In the genomic region with DNA sequence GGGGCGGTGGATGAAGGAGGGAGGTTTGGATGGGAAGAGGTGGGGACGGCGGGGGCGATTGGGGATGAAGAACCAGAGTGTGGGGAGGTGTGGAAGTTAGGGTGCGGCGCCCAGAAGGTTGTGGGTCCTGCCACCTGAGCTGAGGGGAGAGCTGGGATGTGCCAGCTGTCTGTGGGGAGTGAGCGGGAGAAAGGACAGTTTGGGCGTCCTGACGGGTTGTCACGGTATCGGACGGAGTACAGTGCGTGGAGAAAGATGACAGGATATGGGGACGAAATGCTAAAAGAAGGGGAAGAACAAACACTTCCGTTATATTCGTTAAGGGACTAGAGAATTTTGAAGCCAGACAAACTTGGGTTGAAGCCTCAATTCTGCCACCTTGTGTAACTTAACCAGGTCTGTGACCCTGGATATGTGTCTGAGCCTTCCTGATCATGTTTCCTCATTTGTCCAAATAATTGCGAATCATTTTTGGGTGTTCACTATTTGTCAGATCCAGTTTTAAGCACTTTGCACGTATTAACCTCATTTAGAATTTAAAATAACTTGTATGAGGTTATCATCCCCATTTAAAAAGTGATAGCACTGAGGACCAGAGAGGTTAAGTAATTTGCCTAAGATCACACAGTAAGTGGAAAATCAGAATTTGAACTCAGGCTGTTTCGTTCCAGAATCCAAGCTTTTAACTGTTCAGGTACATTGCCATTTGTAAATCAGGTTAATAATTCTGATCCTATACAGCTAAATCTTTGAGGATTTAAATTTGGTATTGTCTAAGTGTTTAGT, we compare ENCODE assay signal across 8 cellular contexts. TPM values are rescaled to one million over a fixed set of nuclear protein-coding genes. Genes with fewer than 3 reads are reported as not detected.
A peak's percentile ranks its signal among the peaks of the same experiment; 100 is the strongest.
DNase-seq lines count a peak whose midpoint lies in the region; ATAC-seq and TF ChIP-seq lines count a peak whose summit lies in the region.

No MANE protein-coding gene starts in this region.

- H3K9me3 Mint-ChIP-seq in memory B cell = no peaks in the 10 kb centered on the region

- H3K4me3 Mint-ChIP-seq in memory B cell = peak overlapping the region; percentile 98

- H3K9ac ChIP-seq in mammary epithelial cell (ENCODE audit: insufficient read depth, low read length) = peak overlapping the region; percentile 75

- intact Hi-C loops in mammary epithelial cell (cut with micrococcal nuclease) = loop anchor here (1.0 to 10.0 kb wide), 4 partner anchors 46 to 319 kb away; partner anchors contain the start of gene PHF19

- in situ Hi-C loops in mammary epithelial cell (cut with MboI; ENCODE audit: low sequenced_read_pairs in 2 of 2) = no loop called here

- peak overlapping the region; percentile 92 for H2AFZ ChIP-seq in mammary epithelial cell (ENCODE audit: low read depth, low read length)

- ATAC-seq in HG02610 (IDR thresholded peaks at IDR 0.05; ENCODE audit: unreplicated experiment) = peak; percentile 5
- peak; percentile 42 for ATAC-seq in memory B cell (ENCODE audit: low read depth)

- H3K27ac Mint-ChIP-seq in memory B cell = peak overlapping the region; percentile 94

- peak; percentile 55 for DNase-seq in activated T-cell treated with anti-CD3 and anti-CD28 coated beads, Interleukin-2, amount 50 U/mL, for 1 hour
- DNase-seq in activated T-cell treated with anti-CD3 and anti-CD28 coated beads, Interleukin-2, amount 50 U/mL, for 48 hours = no peak
- DNase-seq in NOMO-1 treated with dmso at 0.1 percent for 144 hours (lab: John Stamatoyannopoulos, UW; ENCODE audit: unreplicated experiment) (peak; percentile 45), mammary epithelial cell (no peak), memory B cell (ENCODE audit: low spot score in 2 of 2) (peak in 1 of 2 donors; percentile 43), HEK293T (ENCODE audit: extremely low spot score) (no peak)

- 4% methylated on average over 11 of the region's 19 CpGs for WGBS in mammary epithelial cell (ENCODE audit: low coverage, missing lambda C conversion rate)
- WGBS in urinary bladder = 5% methylated on average over 19 of the region's 19 CpGs

- H3K27me3 Mint-ChIP-seq in memory B cell = no peaks in the 10 kb centered on the region

- H3K4me1 Mint-ChIP-seq in memory B cell = peaks cover 26% of the 10 kb centered on the region

- H3K27me3 ChIP-seq in mammary epithelial cell (ENCODE audit: insufficient read depth, low read length) = no peaks in the 10 kb centered on the region

- CTCF ChIA-PET in mammary epithelial cell (lab: Charles Lee; ENCODE audit: low non-redundant PET) (no interaction called here), HEK293T (lab: Yijun Ruan, JAX) (interaction anchor here (0.7 kb wide), 1 partner anchor 127 kb away, joined by 3 read pairs; no protein-coding TSS in a partner anchor)

- H3K4me3 ChIP-seq in mammary epithelial cell (replicated peaks in 1 of 3; ENCODE audit: insufficient read depth in 1 of 3, low read depth in 2 of 3, low read length in 3 of 3) (peak overlapping the region; percentile 57 to 92 (median 69)), urinary bladder (ENCODE audit: low read depth, low read length) (peak overlapping the region; percentile 74)

- H3K4me1 ChIP-seq in mammary epithelial cell (ENCODE audit: insufficient read depth, low read length) (peaks cover 28% of the 10 kb centered on the region), urinary bladder (ENCODE audit: insufficient read depth) (no peaks in the 10 kb centered on the region)

- H4K20me1 ChIP-seq in mammary epithelial cell (ENCODE audit: insufficient read depth, low read length) = no peaks in the 10 kb centered on the region

- POLR2A ChIA-PET in HEK293T (lab: Yijun Ruan, JAX) = no interaction called here

- dilution Hi-C loops in mammary epithelial cell (cut with HindIII; ENCODE audit: low sequenced_read_pairs) = no loop called here

- no peaks in the 10 kb centered on the region for H3K9me3 ChIP-seq in mammary epithelial cell (replicated peaks; ENCODE audit: insufficient read depth, low read length)

- H3K4me2 ChIP-seq in mammary epithelial cell (ENCODE audit: insufficient read depth, low read depth, low read length) = peak overlapping the region; percentile 95

- BruUV-seq in mammary epithelial cell (replicated peaks; lab: Mats Ljungman, UMichigan) = TSS peak; percentile 40

- peak overlapping the region; percentile 86 for H3K27ac ChIP-seq in mammary epithelial cell (ENCODE audit: insufficient read depth, low read depth, low read length)
- H3K27ac ChIP-seq in urinary bladder (ENCODE audit: low read depth) = peak overlapping the region; percentile 89

- peak in 1 of 2 donors; percentile 22 for TF ChIP-seq CTCF in mammary epithelial cell (conservative IDR thresholded peaks at IDR 0.05 in 1 of 2, IDR thresholded peaks at IDR 0.05 in 1 of 2; ENCODE audit: extremely low read depth in 1 of 2, insufficient read depth in 1 of 2, low read depth in 1 of 2, low read length in 2 of 2)

- no peaks in the 10 kb centered on the region for H3K36me3 ChIP-seq in mammary epithelial cell (ENCODE audit: insufficient read depth, low read length)
- no peaks in the 10 kb centered on the region for H3K36me3 ChIP-seq in urinary bladder (ENCODE audit: insufficient read depth)

- peaks cover 5% of the 10 kb centered on the region for H3K79me2 ChIP-seq in mammary epithelial cell (ENCODE audit: insufficient read depth, low read length)

- peaks cover 1% of the 10 kb centered on the region for H3K36me3 Mint-ChIP-seq in memory B cell

TF ChIP-seq in HEK293T, 16 proteins besides CTCF, POLR2A, EP300 and RAD21:
- TF ChIP-seq ARNT (IDR thresholded peaks at IDR 0.05) (no peak), NFRKB (IDR thresholded peaks at IDR 0.05) (no peak), HDGF (IDR thresholded peaks at IDR 0.05; ENCODE audit: borderline replicate concordance) (no peak)

RNA-seq across cellular contexts. Expression of gene CNTRL, which starts 0.7 kb away (rescaled TPM):
- total RNA-seq in mammary epithelial cell (10 to 100 TPM in 1 of 2 donors, 1 to 10 TPM in 1; 7.2 to 15.0 TPM), urinary bladder (37.8 TPM)
- polyA plus RNA-seq in mammary epithelial cell (3.8 TPM), urinary bladder (8.7 TPM)
- 11.9 TPM for polyA minus RNA-seq in mammary epithelial cell

RNA-seq across cellular contexts. Expression of gene C5, which starts 25.4 kb away (rescaled TPM):
- total RNA-seq in mammary epithelial cell (1 to 10 TPM; 1.3 to 1.6 TPM), urinary bladder (18.1 TPM)
- polyA plus RNA-seq in mammary epithelial cell (0.77 TPM), urinary bladder (3.2 TPM)
- not detected for polyA minus RNA-seq in mammary epithelial cell

Comparison
In these comparisons a context has a peak if more than half of its experiments do, and no peak if none do; other contexts are left out.
1. DNase-seq: peak in activated T-cell treated with anti-CD3 and anti-CD28 coated beads, Interleukin-2, amount 50 U/mL, for 1 hour (single experiment) and NOMO-1 treated with dmso at 0.1 percent for 144 hours (single experiment); none in activated T-cell treated with anti-CD3 and anti-CD28 coated beads, Interleukin-2, amount 50 U/mL, for 48 hours (0 of 2), mammary epithelial cell (single experiment) and HEK293T (single experiment).